1 cellular context compared by ENCODE assay signal in genomic region chr1:180581635-180582039, GRCh38.
TF ChIP-seq lines count a peak whose summit lies in the region.

No MANE protein-coding gene starts in this region.

TF ChIP-seq in K562, 482 proteins besides CTCF, POLR2A, EP300 and RAD21 (continued from another document and continues in another):
- TF ChIP-seq XRCC4 (IDR thresholded peaks at IDR 0.05; ENCODE audit: extremely low read depth, insufficient read depth, insufficient read length), result no peak
- TF ChIP-seq GATAD2A (IDR thresholded peaks at IDR 0.05), result peak; percentile 86
- no peak for TF ChIP-seq ZNF318 (IDR thresholded peaks at IDR 0.05; ENCODE audit: borderline replicate concordance in 1 of 2, low read depth in 1 of 2)
- TF ChIP-seq SMAD4 (CRISPR knock-in tag; conservative IDR thresholded peaks at IDR 0.05), result 0 out of 2 replicates have a peak, but pooled peaks have one; percentile 5
- TF ChIP-seq ETS1 (conservative IDR thresholded peaks at IDR 0.05; ENCODE audit: control insufficient read depth, low read depth, low read length), result no peak
- TF ChIP-seq ZNF253 (CRISPR knock-in tag; conservative IDR thresholded peaks at IDR 0.05), result no peak
- peak; percentile 92 for TF ChIP-seq MEF2A (IDR thresholded peaks at IDR 0.05; ENCODE audit: control insufficient read depth, low read depth, low read length)
- TF ChIP-seq ZC3H4 (CRISPR knock-in tag; IDR thresholded peaks at IDR 0.05; ENCODE audit: borderline replicate concordance), result no peak
- TF ChIP-seq, protein P1, sequence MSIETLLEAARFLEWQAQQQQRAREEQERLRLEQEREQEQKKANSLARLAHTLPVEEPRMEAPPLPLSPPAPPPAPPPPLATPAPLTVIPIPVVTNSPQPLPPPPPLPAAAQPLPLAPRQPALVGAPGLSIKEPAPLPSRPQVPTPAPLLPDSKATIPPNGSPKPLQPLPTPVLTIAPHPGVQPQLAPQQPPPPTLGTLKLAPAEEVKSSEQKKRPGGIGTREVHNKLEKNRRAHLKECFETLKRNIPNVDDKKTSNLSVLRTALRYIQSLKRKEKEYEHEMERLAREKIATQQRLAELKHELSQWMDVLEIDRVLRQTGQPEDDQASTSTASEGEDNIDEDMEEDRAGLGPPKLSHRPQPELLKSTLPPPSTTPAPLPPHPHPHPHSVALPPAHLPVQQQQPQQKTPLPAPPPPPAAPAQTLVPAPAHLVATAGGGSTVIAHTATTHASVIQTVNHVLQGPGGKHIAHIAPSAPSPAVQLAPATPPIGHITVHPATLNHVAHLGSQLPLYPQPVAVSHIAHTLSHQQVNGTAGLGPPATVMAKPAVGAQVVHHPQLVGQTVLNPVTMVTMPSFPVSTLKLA (conservative IDR thresholded peaks at IDR 0.05), result 0 out of 4 replicates have a peak, but pooled peaks of 1 of the 2 experiments have one; percentile 25
- TF ChIP-seq HNRNPUL1 (IDR thresholded peaks at IDR 0.05; ENCODE audit: low read length), result no peak
- 0 out of 2 replicates have a peak, but pooled peaks have one; percentile 15 for TF ChIP-seq EP400 (IDR thresholded peaks at IDR 0.05)
- no peak for TF ChIP-seq THRAP3 (IDR thresholded peaks at IDR 0.05; ENCODE audit: borderline replicate concordance)
- no peak for TF ChIP-seq POLR2AphosphoS5 (IDR thresholded peaks at IDR 0.05; ENCODE audit: control insufficient read depth, insufficient read depth, low read depth, low read length)
- TF ChIP-seq RBM15 (IDR thresholded peaks at IDR 0.05; ENCODE audit: insufficient read depth, low read length), result no peak
- peak in 1 of 2 experiments; percentile 64; a peak in 1 of 4 replicates for TF ChIP-seq RCOR1 (IDR thresholded peaks at IDR 0.05; ENCODE audit: borderline replicate concordance in 1 of 2, low read depth in 2 of 2, low read length in 2 of 2)
- no peak for TF ChIP-seq EZH2 (IDR thresholded peaks at IDR 0.05; ENCODE audit: borderline replicate concordance, low read depth, low read length)
- no peak for TF ChIP-seq ZNF696 (CRISPR knock-in tag; conservative IDR thresholded peaks at IDR 0.05)
- no peak for TF ChIP-seq POLR3A (IDR thresholded peaks at IDR 0.05; ENCODE audit: borderline replicate concordance, extremely low read depth, insufficient read depth, insufficient read length)
- peak; percentile 49; the same call in 1 of the 2 replicates for TF ChIP-seq JUND (IDR thresholded peaks at IDR 0.05; ENCODE audit: borderline replicate concordance, low read depth, low read length)
- peak; percentile 61; the same call in 1 of the 3 replicates for TF ChIP-seq JUND (tag; IDR thresholded peaks at IDR 0.05; ENCODE audit: borderline replicate concordance, low read depth, low read length)
- TF ChIP-seq ARID1B (IDR thresholded peaks at IDR 0.05), result peak; percentile 84
- TF ChIP-seq, protein P2, sequence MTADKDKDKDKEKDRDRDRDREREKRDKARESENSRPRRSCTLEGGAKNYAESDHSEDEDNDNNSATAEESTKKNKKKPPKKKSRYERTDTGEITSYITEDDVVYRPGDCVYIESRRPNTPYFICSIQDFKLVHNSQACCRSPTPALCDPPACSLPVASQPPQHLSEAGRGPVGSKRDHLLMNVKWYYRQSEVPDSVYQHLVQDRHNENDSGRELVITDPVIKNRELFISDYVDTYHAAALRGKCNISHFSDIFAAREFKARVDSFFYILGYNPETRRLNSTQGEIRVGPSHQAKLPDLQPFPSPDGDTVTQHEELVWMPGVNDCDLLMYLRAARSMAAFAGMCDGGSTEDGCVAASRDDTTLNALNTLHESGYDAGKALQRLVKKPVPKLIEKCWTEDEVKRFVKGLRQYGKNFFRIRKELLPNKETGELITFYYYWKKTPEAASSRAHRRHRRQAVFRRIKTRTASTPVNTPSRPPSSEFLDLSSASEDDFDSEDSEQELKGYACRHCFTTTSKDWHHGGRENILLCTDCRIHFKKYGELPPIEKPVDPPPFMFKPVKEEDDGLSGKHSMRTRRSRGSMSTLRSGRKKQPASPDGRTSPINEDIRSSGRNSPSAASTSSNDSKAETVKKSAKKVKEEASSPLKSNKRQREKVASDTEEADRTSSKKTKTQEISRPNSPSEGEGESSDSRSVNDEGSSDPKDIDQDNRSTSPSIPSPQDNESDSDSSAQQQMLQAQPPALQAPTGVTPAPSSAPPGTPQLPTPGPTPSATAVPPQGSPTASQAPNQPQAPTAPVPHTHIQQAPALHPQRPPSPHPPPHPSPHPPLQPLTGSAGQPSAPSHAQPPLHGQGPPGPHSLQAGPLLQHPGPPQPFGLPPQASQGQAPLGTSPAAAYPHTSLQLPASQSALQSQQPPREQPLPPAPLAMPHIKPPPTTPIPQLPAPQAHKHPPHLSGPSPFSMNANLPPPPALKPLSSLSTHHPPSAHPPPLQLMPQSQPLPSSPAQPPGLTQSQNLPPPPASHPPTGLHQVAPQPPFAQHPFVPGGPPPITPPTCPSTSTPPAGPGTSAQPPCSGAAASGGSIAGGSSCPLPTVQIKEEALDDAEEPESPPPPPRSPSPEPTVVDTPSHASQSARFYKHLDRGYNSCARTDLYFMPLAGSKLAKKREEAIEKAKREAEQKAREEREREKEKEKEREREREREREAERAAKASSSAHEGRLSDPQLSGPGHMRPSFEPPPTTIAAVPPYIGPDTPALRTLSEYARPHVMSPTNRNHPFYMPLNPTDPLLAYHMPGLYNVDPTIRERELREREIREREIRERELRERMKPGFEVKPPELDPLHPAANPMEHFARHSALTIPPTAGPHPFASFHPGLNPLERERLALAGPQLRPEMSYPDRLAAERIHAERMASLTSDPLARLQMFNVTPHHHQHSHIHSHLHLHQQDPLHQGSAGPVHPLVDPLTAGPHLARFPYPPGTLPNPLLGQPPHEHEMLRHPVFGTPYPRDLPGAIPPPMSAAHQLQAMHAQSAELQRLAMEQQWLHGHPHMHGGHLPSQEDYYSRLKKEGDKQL (CRISPR knock-in tag; IDR thresholded peaks at IDR 0.05; ENCODE audit: borderline replicate concordance), result no peak
- TF ChIP-seq HDAC1 (IDR thresholded peaks at IDR 0.05), result peak in 1 of 2 experiments; percentile 77; a peak in 2 of 4 replicates
- TF ChIP-seq, protein P3, sequence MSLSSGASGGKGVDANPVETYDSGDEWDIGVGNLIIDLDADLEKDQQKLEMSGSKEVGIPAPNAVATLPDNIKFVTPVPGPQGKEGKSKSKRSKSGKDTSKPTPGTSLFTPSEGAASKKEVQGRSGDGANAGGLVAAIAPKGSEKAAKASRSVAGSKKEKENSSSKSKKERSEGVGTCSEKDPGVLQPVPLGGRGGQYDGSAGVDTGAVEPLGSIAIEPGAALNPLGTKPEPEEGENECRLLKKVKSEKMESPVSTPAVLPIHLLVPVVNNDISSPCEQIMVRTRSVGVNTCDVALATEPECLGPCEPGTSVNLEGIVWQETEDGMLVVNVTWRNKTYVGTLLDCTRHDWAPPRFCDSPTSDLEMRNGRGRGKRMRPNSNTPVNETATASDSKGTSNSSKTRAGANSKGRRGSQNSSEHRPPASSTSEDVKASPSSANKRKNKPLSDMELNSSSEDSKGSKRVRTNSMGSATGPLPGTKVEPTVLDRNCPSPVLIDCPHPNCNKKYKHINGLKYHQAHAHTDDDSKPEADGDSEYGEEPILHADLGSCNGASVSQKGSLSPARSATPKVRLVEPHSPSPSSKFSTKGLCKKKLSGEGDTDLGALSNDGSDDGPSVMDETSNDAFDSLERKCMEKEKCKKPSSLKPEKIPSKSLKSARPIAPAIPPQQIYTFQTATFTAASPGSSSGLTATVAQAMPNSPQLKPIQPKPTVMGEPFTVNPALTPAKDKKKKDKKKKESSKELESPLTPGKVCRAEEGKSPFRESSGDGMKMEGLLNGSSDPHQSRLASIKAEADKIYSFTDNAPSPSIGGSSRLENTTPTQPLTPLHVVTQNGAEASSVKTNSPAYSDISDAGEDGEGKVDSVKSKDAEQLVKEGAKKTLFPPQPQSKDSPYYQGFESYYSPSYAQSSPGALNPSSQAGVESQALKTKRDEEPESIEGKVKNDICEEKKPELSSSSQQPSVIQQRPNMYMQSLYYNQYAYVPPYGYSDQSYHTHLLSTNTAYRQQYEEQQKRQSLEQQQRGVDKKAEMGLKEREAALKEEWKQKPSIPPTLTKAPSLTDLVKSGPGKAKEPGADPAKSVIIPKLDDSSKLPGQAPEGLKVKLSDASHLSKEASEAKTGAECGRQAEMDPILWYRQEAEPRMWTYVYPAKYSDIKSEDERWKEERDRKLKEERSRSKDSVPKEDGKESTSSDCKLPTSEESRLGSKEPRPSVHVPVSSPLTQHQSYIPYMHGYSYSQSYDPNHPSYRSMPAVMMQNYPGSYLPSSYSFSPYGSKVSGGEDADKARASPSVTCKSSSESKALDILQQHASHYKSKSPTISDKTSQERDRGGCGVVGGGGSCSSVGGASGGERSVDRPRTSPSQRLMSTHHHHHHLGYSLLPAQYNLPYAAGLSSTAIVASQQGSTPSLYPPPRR (CRISPR knock-in tag; IDR thresholded peaks at IDR 0.05; ENCODE audit: borderline replicate concordance), result no peak
- no peak for TF ChIP-seq MBD2 (IDR thresholded peaks at IDR 0.05; ENCODE audit: borderline replicate concordance, low read depth)
- no peak for TF ChIP-seq ZNF41 (CRISPR knock-in tag; conservative IDR thresholded peaks at IDR 0.05)
- no peak for TF ChIP-seq CBX3 (IDR thresholded peaks at IDR 0.05; ENCODE audit: borderline replicate concordance in 1 of 2, low read length in 2 of 2)
- no peak for TF ChIP-seq ZNF436 (CRISPR knock-in tag; IDR thresholded peaks at IDR 0.05)
- no peak for TF ChIP-seq MLX (CRISPR knock-in tag; conservative IDR thresholded peaks at IDR 0.05)
- TF ChIP-seq ZNF551 (CRISPR knock-in tag; IDR thresholded peaks at IDR 0.05), result no peak
- no peak for TF ChIP-seq TCFL5 (CRISPR knock-in tag; conservative IDR thresholded peaks at IDR 0.05)
- no peak for TF ChIP-seq GATAD2B (IDR thresholded peaks at IDR 0.05; ENCODE audit: borderline replicate concordance)
- TF ChIP-seq KDM2B (CRISPR knock-in tag; IDR thresholded peaks at IDR 0.05), result no peak
- no peak for TF ChIP-seq GABPB2 (CRISPR knock-in tag; conservative IDR thresholded peaks at IDR 0.05)
- TF ChIP-seq NFE2 (IDR thresholded peaks at IDR 0.05; ENCODE audit: low read depth), result 0 out of 2 replicates have a peak, but pooled peaks have one; percentile 43
- TF ChIP-seq CREM (IDR thresholded peaks at IDR 0.05; ENCODE audit: low read depth), result peak; percentile 30; the same call in 1 of the 2 replicates
